Comparison of ENCODE assay signal across 9 cellular contexts in genomic region chr1:52601519-52601918, GRCh38. TPM values are rescaled to one million over a fixed set of nuclear protein-coding genes. Genes with fewer than 3 reads are reported as not detected.
DNase-seq lines count a peak whose midpoint lies in the region; ATAC-seq and TF ChIP-seq lines count a peak whose summit lies in the region.
"Had no signal": no experiment of that assay in that cellular context is flagged by ENCODE, and none has a peak within 500 bp of the region (broad histone marks: within the 10 kb centered on the region; RNA-seq: fewer than 3 reads in every experiment).

No MANE protein-coding gene starts in this region.

- peaks cover 43% of the 10 kb centered on the region for H3K4me1 Mint-ChIP-seq in nephron

- 67% methylated on average over 1 of the region's 3 CpGs for WGBS in mammary epithelial cell (ENCODE audit: low coverage, missing lambda C conversion rate)

- H3K27ac Mint-ChIP-seq in nephron = peak overlapping the region; percentile 52 to 68 (median 61)

- H3K4me2 ChIP-seq in mammary epithelial cell (ENCODE audit: insufficient read depth, low read depth, low read length) = no peak overlapping the region

- H3K27me3 Mint-ChIP-seq in nephron (ENCODE audit: low read depth) = no peaks in the 10 kb centered on the region

- DNase-seq in AG09309 (ENCODE audit: low read depth) = no peak
- DNase-seq in mammary epithelial cell = no peak
- no peak for DNase-seq in NK-92 treated with Interleukin-12 subunit alpha and Interleukin-12 subunit beta, amount 100 ng/mL, for 24 hours (lab: John Stamatoyannopoulos, UW)
- DNase-seq in posterior cingulate gyrus = no peak
- no peak for DNase-seq in DMS153 (lab: John Stamatoyannopoulos, UW)

- TF ChIP-seq CTCF in AG09309 (IDR thresholded peaks at IDR 0.05; ENCODE audit: control insufficient read depth, insufficient read depth, low read depth, low read length, missing control alignments) (no peak), HEK293 (tag by site-specific recombination; IDR thresholded peaks at IDR 0.05) (no peak), mammary epithelial cell (conservative IDR thresholded peaks at IDR 0.05 in 1 of 2, IDR thresholded peaks at IDR 0.05 in 1 of 2; ENCODE audit: extremely low read depth in 1 of 2, insufficient read depth in 1 of 2, low read depth in 1 of 2, low read length in 2 of 2) (no peak), nephron (IDR thresholded peaks at IDR 0.05; ENCODE audit: unreplicated experiment in 3 of 3) (no peak)

- ATAC-seq in GM21576 (IDR thresholded peaks at IDR 0.05; ENCODE audit: unreplicated experiment) = no peak

- H3K4me3 Mint-ChIP-seq in nephron = peak overlapping the region; percentile 81 to 86 (median 84)

- H4K20me1 ChIP-seq in mammary epithelial cell (ENCODE audit: insufficient read depth, low read length) = no peaks in the 10 kb centered on the region

- H3K27me3 ChIP-seq in mammary epithelial cell (ENCODE audit: insufficient read depth, low read length) = no peaks in the 10 kb centered on the region

- no peaks in the 10 kb centered on the region for H3K4me1 ChIP-seq in HEK293 (ENCODE audit: control insufficient read depth, insufficient read depth, low read length)
- peaks cover 10% of the 10 kb centered on the region for H3K4me1 ChIP-seq in mammary epithelial cell (ENCODE audit: insufficient read depth, low read length)

- POLR2A ChIA-PET in HEK293 (lab: Yijun Ruan, JAX) = no interaction called here

- peaks cover 12% of the 10 kb centered on the region for H3K36me3 Mint-ChIP-seq in nephron (ENCODE audit: low read depth)

- peak overlapping the region; percentile 60 for H3K4me3 ChIP-seq in AG09309 (ENCODE audit: control insufficient read depth, low read depth, low read length)
- H3K4me3 ChIP-seq in HEK293 (ENCODE audit: low read depth, low read length) = no peak overlapping the region
- H3K4me3 ChIP-seq in mammary epithelial cell (replicated peaks in 1 of 3; ENCODE audit: insufficient read depth in 1 of 3, low read depth in 2 of 3, low read length in 3 of 3) = no peak overlapping the region

- dilution Hi-C loops in mammary epithelial cell (cut with HindIII; ENCODE audit: low sequenced_read_pairs) = no loop called here

- in situ Hi-C loops in mammary epithelial cell (cut with MboI; ENCODE audit: low sequenced_read_pairs in 2 of 2) = no loop called here

- CTCF ChIA-PET in HEK293 (lab: Yijun Ruan, JAX) (no interaction called here), mammary epithelial cell (lab: Charles Lee; ENCODE audit: low non-redundant PET) (no interaction called here)

- H3K9ac ChIP-seq in mammary epithelial cell (ENCODE audit: insufficient read depth, low read length) = no peak overlapping the region

- no peaks in the 10 kb centered on the region for H3K9me3 Mint-ChIP-seq in nephron

- intact Hi-C loops in mammary epithelial cell (cut with micrococcal nuclease) = no loop called here
- intact Hi-C loops in posterior cingulate gyrus (cut with DNase I) = no loop called here

- no peak overlapping the region for H3K27ac ChIP-seq in HEK293 (ENCODE audit: extremely low read depth, low read depth, low read length)
- H3K27ac ChIP-seq in mammary epithelial cell (ENCODE audit: insufficient read depth, low read depth, low read length) = no peak overlapping the region

- no peaks in the 10 kb centered on the region for H3K36me3 ChIP-seq in HEK293 (ENCODE audit: control insufficient read depth in 2 of 2, insufficient read depth in 1 of 2, low read length in 2 of 2)
- no peaks in the 10 kb centered on the region for H3K36me3 ChIP-seq in mammary epithelial cell (ENCODE audit: insufficient read depth, low read length)

- H3K9me3 ChIP-seq in HEK293 (ENCODE audit: control insufficient read depth, insufficient read depth, low read depth, low read length) (no peaks in the 10 kb centered on the region), mammary epithelial cell (replicated peaks; ENCODE audit: insufficient read depth, low read length) (no peaks in the 10 kb centered on the region)

- no TSS peak for BruUV-seq in mammary epithelial cell (replicated peaks; lab: Mats Ljungman, UMichigan)

- H3K79me2 ChIP-seq in mammary epithelial cell (ENCODE audit: insufficient read depth, low read length) = no peaks in the 10 kb centered on the region

- peak overlapping the region; percentile 94 for H2AFZ ChIP-seq in mammary epithelial cell (ENCODE audit: low read depth, low read length)

TF ChIP-seq in HEK293, 187 proteins besides CTCF, POLR2A, EP300 and RAD21:
- peak; percentile 59; the same call in 1 of the 2 replicates for TF ChIP-seq SCRT2 (tag by site-specific recombination; IDR thresholded peaks at IDR 0.05)
- no peak for TF ChIP-seq ELK4 (IDR thresholded peaks at IDR 0.05; ENCODE audit: borderline replicate concordance, low read depth, low read length)

RNA-seq across cellular contexts. Expression of gene GPX7, which starts 0.7 kb away (rescaled TPM):
- 10 to 100 TPM in 1 of 2 donors, 1 to 10 TPM in 1; 1.5 to 23.5 TPM for total RNA-seq in mammary epithelial cell
- polyA plus RNA-seq in mammary epithelial cell = 1.9 TPM
- polyA minus RNA-seq in mammary epithelial cell = 0.78 TPM

RNA-seq across cellular contexts. Expression of gene SHISAL2A, which starts 31.4 kb away (rescaled TPM):
- under 1 TPM; under 0.01 to 0.31 TPM for total RNA-seq in mammary epithelial cell
- not detected for polyA plus RNA-seq in mammary epithelial cell
- polyA minus RNA-seq in mammary epithelial cell = not detected
- total RNA-seq: RPMI7951 had no signal

RNA-seq across cellular contexts. Expression of gene TUT4, which starts 48.6 kb away (rescaled TPM):
- 10 to 100 TPM; 30.5 to 47.9 TPM for total RNA-seq in mammary epithelial cell
- polyA plus RNA-seq in mammary epithelial cell = 28.3 TPM
- polyA minus RNA-seq in mammary epithelial cell = 90.3 TPM
